Comparison of ENCODE assay signal across 1 cellular context in genomic region chr1:232667781-232668101, GRCh38.
TF ChIP-seq lines count a peak whose summit lies in the region.

No MANE protein-coding gene starts in this region.

TF ChIP-seq in GM23338, 12 proteins besides CTCF, POLR2A, EP300 and RAD21 (continued from another document):
- TF ChIP-seq ZNF462 (CRISPR knock-in tag; IDR thresholded peaks at IDR 0.05) = no peak
- no peak for TF ChIP-seq REST (IDR thresholded peaks at IDR 0.05; ENCODE audit: unreplicated experiment)
- TF ChIP-seq CREB1 (CRISPR knock-in tag; IDR thresholded peaks at IDR 0.05; ENCODE audit: low read depth) = no peak
- no peak for TF ChIP-seq EZH2phosphoT487 (IDR thresholded peaks at IDR 0.05; ENCODE audit: unreplicated experiment)
- no peak for TF ChIP-seq ZNF331 (CRISPR knock-in tag; IDR thresholded peaks at IDR 0.05; ENCODE audit: low read depth)
- no peak for TF ChIP-seq NANOG (IDR thresholded peaks at IDR 0.05; ENCODE audit: borderline replicate concordance)
